In the genomic region with DNA sequence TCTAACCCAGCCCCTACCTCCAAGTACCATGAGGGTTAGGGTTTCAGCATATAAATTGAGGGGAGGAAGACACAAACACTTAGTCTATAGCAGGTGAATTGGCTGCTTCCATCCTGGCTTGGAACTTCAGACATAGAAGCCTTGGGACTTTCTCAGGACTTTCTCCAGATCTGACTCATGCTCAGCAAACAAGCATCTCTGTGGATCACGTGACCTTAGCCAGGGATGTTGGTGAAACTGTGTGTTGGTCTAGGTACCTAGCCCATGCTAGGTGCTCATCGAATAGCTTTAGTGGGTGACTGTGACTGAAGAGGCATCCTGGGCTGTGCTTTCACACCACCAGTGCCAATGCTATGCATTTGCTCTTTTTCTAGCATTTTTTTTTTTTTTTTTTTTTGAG, we compare ENCODE assay signal across 17 cellular contexts. TPM values are rescaled to one million over a fixed set of nuclear protein-coding genes. Genes with fewer than 3 reads are reported as not detected.
DNase-seq lines count a peak whose midpoint lies in the region; ATAC-seq and TF ChIP-seq lines count a peak whose summit lies in the region.
"Had no signal": no experiment of that assay in that cellular context is flagged by ENCODE, and none has a peak within 500 bp of the region (broad histone marks: within the 10 kb centered on the region; RNA-seq: fewer than 3 reads in every experiment).

No MANE protein-coding gene starts in this region.

- ATAC-seq in activated naive CD4-positive, alpha-beta T cell treated with anti-CD3 and anti-CD28 coated beads, Interleukin-2, amount 50 U/mL, for 72 hours, result peak; percentile 20 to 36
- ATAC-seq in GM21786 (IDR thresholded peaks at IDR 0.05; ENCODE audit: unreplicated experiment) (no peak), GM21717 (IDR thresholded peaks at IDR 0.05; ENCODE audit: unreplicated experiment) (no peak)
- ATAC-seq in effector memory CD8-positive, alpha-beta T cell (replicated peaks), result no peak
- ATAC-seq: activated naive CD8-positive, alpha-beta T cell treated with anti-CD3 and anti-CD28 coated beads, Interleukin-2, amount 50 U/mL, for 24 hours; left lobe of liver had no signal

- H3K27me3 Mint-ChIP-seq in effector memory CD8-positive, alpha-beta T cell, result no peaks in the 10 kb centered on the region
- H3K27me3 Mint-ChIP-seq: activated naive CD8-positive, alpha-beta T cell treated with anti-CD3 and anti-CD28 coated beads, Interleukin-2, amount 50 U/mL, for 24 hours; CD4-positive, alpha-beta T cell had no signal

- no peak overlapping the region for H3K4me3 Mint-ChIP-seq in effector memory CD8-positive, alpha-beta T cell
- H3K4me3 Mint-ChIP-seq: activated naive CD8-positive, alpha-beta T cell treated with anti-CD3 and anti-CD28 coated beads, Interleukin-2, amount 50 U/mL, for 24 hours; CD4-positive, alpha-beta T cell; T-helper 2 cell treated with Interferon-gamma antibody and Interleukin-4, amounts not matched to agents 5 μg/mL and 100 μg/mL, for 36 hours had no signal

- peak overlapping the region in 1 of 2 donors; percentile 46 for H3K27ac Mint-ChIP-seq in activated naive CD4-positive, alpha-beta T cell treated with anti-CD3 and anti-CD28 coated beads, Interleukin-2, amount 50 U/mL, for 72 hours
- H3K27ac Mint-ChIP-seq in effector memory CD8-positive, alpha-beta T cell, result peak overlapping the region in 1 of 2 donors; percentile 23
- H3K27ac Mint-ChIP-seq: activated naive CD8-positive, alpha-beta T cell treated with anti-CD3 and anti-CD28 coated beads, Interleukin-2, amount 50 U/mL, for 24 hours; CD4-positive, alpha-beta T cell; T-helper 2 cell treated with Interferon-gamma antibody and Interleukin-4, amounts not matched to agents 5 μg/mL and 100 μg/mL, for 36 hours had no signal

- peaks cover 0 to 3% of the 10 kb centered on the region in 2 donors for H3K4me1 Mint-ChIP-seq in effector memory CD8-positive, alpha-beta T cell (ENCODE audit: low read depth in 2 of 2)

- TF ChIP-seq CTCF in epithelial cell of esophagus (IDR thresholded peaks at IDR 0.05; ENCODE audit: insufficient read depth, low read depth, low read length, missing control alignments), result no peak

- no peak for DNase-seq in activated naive CD4-positive, alpha-beta T cell treated with anti-CD3 and anti-CD28 coated beads, Interleukin-2, amount 50 U/mL, for 72 hours (ENCODE audit: low spot score in 2 of 2)
- no peak for DNase-seq in activated naive CD4-positive, alpha-beta T cell treated with anti-CD3 and anti-CD28 coated beads, Interleukin-2, amount 50 U/mL, for 16 hours
- peak; percentile 48 for DNase-seq in M059J (ENCODE audit: low read depth)
- DNase-seq in epithelial cell of esophagus (ENCODE audit: low read depth), result peak; percentile 65
- peak; percentile 34 for DNase-seq in renal cortical epithelial cell (ENCODE audit: low read depth)
- no peak for DNase-seq in effector memory CD8-positive, alpha-beta T cell
- DNase-seq: activated naive CD8-positive, alpha-beta T cell treated with anti-CD3 and anti-CD28 coated beads, Interleukin-2, amount 50 U/mL, for 24 hours; brain microvascular endothelial cell; CD4-positive, alpha-beta T cell; DMS153; NCI-H526; SJCRH30; stimulated activated CD4-positive, alpha-beta T cell treated with anti-CD3 and anti-CD28 coated beads, Interleukin-12 subunit alpha, Interleukin-12 subunit beta, amount 100 ng/mL, for 4 hours had no signal

- H3K4me3 ChIP-seq in epithelial cell of esophagus (ENCODE audit: low read length), result no peak overlapping the region
- H3K4me3 ChIP-seq: SJCRH30 had no signal

- H3K9me3 Mint-ChIP-seq in activated naive CD4-positive, alpha-beta T cell treated with anti-CD3 and anti-CD28 coated beads, Interleukin-2, amount 50 U/mL, for 72 hours, result peaks cover 0 to 4% of the 10 kb centered on the region in 2 donors
- no peaks in the 10 kb centered on the region for H3K9me3 Mint-ChIP-seq in effector memory CD8-positive, alpha-beta T cell

- peaks cover 15 to 37% of the 10 kb centered on the region in 2 donors for H3K36me3 Mint-ChIP-seq in activated naive CD4-positive, alpha-beta T cell treated with anti-CD3 and anti-CD28 coated beads, Interleukin-2, amount 50 U/mL, for 72 hours
- peaks cover 17% of the 10 kb centered on the region for H3K36me3 Mint-ChIP-seq in effector memory CD8-positive, alpha-beta T cell (ENCODE audit: insufficient read depth)

RNA-seq across cellular contexts. Expression of gene CD47, which starts 58.9 kb away (rescaled TPM):
- total RNA-seq in activated naive CD4-positive, alpha-beta T cell treated with anti-CD3 and anti-CD28 coated beads, Interleukin-2, amount 50 U/mL, for 72 hours, result 100 to 1,000 TPM in 1 of 2 donors, 10 to 100 TPM in 1; 83.0 to 158 TPM
- total RNA-seq in M059J (2014; rRNA removed; shearing (Covaris generic)), result 184 and 189 TPM in 2 replicates
- total RNA-seq in renal cortical epithelial cell, result 190 and 342 TPM in 2 replicates

Comparison
In these comparisons a context has a peak if more than half of its experiments do, and no peak if none do; other contexts are left out.
1. ATAC-seq: peak in activated naive CD4-positive, alpha-beta T cell treated with anti-CD3 and anti-CD28 coated beads, Interleukin-2, amount 50 U/mL, for 72 hours (2 of 2); none in GM21786 (single experiment), GM21717 (single experiment) and effector memory CD8-positive, alpha-beta T cell (single experiment).
2. DNase-seq: peak in M059J (single experiment), epithelial cell of esophagus (single experiment) and renal cortical epithelial cell (single experiment); none in activated naive CD4-positive, alpha-beta T cell treated with anti-CD3 and anti-CD28 coated beads, Interleukin-2, amount 50 U/mL, for 72 hours (0 of 2), activated naive CD4-positive, alpha-beta T cell treated with anti-CD3 and anti-CD28 coated beads, Interleukin-2, amount 50 U/mL, for 16 hours (single experiment) and effector memory CD8-positive, alpha-beta T cell (0 of 3).